Comparison of ENCODE assay signal across 16 cellular contexts in the genomic region with DNA sequence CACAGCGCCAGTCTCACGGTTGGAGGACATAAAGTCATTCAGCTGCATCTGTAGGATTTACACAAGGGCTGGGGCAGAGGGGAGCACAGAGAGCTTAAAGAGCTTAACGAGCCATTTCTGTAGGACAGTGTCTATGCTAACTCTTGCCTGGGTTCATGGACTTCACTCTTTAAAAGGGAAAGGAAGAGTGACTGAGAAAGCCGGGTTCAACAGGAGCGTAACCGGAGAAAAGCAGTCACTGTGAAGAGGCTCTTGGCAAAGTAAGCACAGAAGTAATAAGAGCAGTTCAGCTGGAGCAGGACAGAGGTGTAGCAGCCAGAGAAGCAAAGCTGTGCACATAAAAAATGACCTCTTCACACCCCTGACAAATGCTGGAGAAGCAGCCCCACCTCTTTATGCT.
DNase-seq lines count a peak whose midpoint lies in the region; ATAC-seq and TF ChIP-seq lines count a peak whose summit lies in the region.
"Had no signal": no experiment of that assay in that cellular context is flagged by ENCODE, and none has a peak within 500 bp of the region (broad histone marks: within the 10 kb centered on the region; RNA-seq: fewer than 3 reads in every experiment).

No MANE protein-coding gene starts in this region.

- 39 to 40% methylated on average over 6 of the region's 6 CpGs for WGBS in GM23248 (ENCODE audit: low coverage in 1 of 2, low lambda C conversion rate in 2 of 2, missing lambda C conversion rate in 2 of 2), 2 experiments
- WGBS in sigmoid colon, 2 donors: 20 to 54% methylated on average over 6 of the region's 6 CpGs

- TF ChIP-seq CTCF in sigmoid colon (IDR thresholded peaks at IDR 0.05) (no peak), GM10266 (IDR thresholded peaks at IDR 0.05; ENCODE audit: control insufficient read depth, insufficient read depth, low read depth, missing control alignments) (no peak)

- H3K9ac ChIP-seq in GM23248: no peak overlapping the region

- H3K27me3 Mint-ChIP-seq in memory B cell: no peaks in the 10 kb centered on the region
- H3K27me3 Mint-ChIP-seq: activated CD8-positive, alpha-beta T cell treated with anti-CD3 and anti-CD28 coated beads for 36 hours had no signal

- in situ Hi-C loops in GM23248 (cut with MboI): no loop called here

- H3K4me1 ChIP-seq in GM23248 (ENCODE audit: insufficient read depth) (no peaks in the 10 kb centered on the region), sigmoid colon (peaks cover 0 to 45% (median 24%) of the 10 kb centered on the region in 4 donors)

- H3K27me3 ChIP-seq in GM23248 (replicated peaks; ENCODE audit: insufficient read depth) (peaks cover 5% of the 10 kb centered on the region), sigmoid colon (no peaks in the 10 kb centered on the region), MG63 (no peaks in the 10 kb centered on the region)
- H3K27me3 ChIP-seq: body of pancreas, neutrophil, upper lobe of left lung had no signal

- H3K9me3 ChIP-seq in GM23248 (ENCODE audit: low read depth) (no peaks in the 10 kb centered on the region), sigmoid colon (no peaks in the 10 kb centered on the region), MG63 (no peaks in the 10 kb centered on the region)
- H3K9me3 ChIP-seq: body of pancreas, neutrophil, upper lobe of left lung had no signal

- intact Hi-C loops in sigmoid colon (cut with DNase I): loop anchor here (5.0 kb wide), 5 partner anchors 53 to 133 kb away; partner anchors contain the start of genes ATP6V1A, NAA50 and USF3

- H3K79me2 ChIP-seq in GM23248 (ENCODE audit: insufficient read depth): no peaks in the 10 kb centered on the region

- H3K27ac ChIP-seq in GM23248 (no peak overlapping the region), sigmoid colon (peak overlapping the region; percentile 63 to 72 (median 66))
- H3K27ac ChIP-seq: body of pancreas, upper lobe of left lung had no signal

- no peaks in the 10 kb centered on the region for H4K20me1 ChIP-seq in GM23248 (ENCODE audit: insufficient read depth)

- no peak for TF ChIP-seq POLR2A in sigmoid colon (IDR thresholded peaks at IDR 0.05)

- H3K4me3 ChIP-seq in GM23248: no peak overlapping the region
- H3K4me3 ChIP-seq in sigmoid colon: peak overlapping the region in 3 of 4 donors; percentile 13 to 33 (median 19)
- no peak overlapping the region for H3K4me3 ChIP-seq in MG63
- H3K4me3 ChIP-seq: body of pancreas, upper lobe of left lung had no signal

- no peaks in the 10 kb centered on the region for H3F3A ChIP-seq in GM23248 (ENCODE audit: insufficient read depth)

- H3K4me1 Mint-ChIP-seq in memory B cell: peaks cover 27% of the 10 kb centered on the region

- DNase-seq in GM23248 (peak; percentile 4), NCI-H510A treated with DMSO at 0.1 percent for 48 hours (lab: John Stamatoyannopoulos, UW) (peak; percentile 86), memory B cell (ENCODE audit: low spot score in 2 of 2) (no peak), sigmoid colon (no peak), SW 1271 (lab: John Stamatoyannopoulos, UW) (no peak), GM10266 (ENCODE audit: extremely low spot score) (no peak), MG63 (no peak)
- DNase-seq: activated CD8-positive, alpha-beta T cell treated with anti-CD3 and anti-CD28 coated beads for 36 hours; body of pancreas; DND-41; effector memory CD4-positive, alpha-beta T cell; islet precursor cell; NCI-H2171; upper lobe of left lung had no signal

- peaks cover 20% of the 10 kb centered on the region for H3K36me3 Mint-ChIP-seq in memory B cell

- H3K9me3 Mint-ChIP-seq in memory B cell: no peaks in the 10 kb centered on the region
- H3K9me3 Mint-ChIP-seq: activated CD8-positive, alpha-beta T cell treated with anti-CD3 and anti-CD28 coated beads for 36 hours had no signal

- ATAC-seq in memory B cell (ENCODE audit: low read depth) (no peak), GM19452 (IDR thresholded peaks at IDR 0.05; ENCODE audit: unreplicated experiment) (no peak)
- ATAC-seq: activated CD8-positive, alpha-beta T cell treated with anti-CD3 and anti-CD28 coated beads for 36 hours; body of pancreas had no signal

- H2AFZ ChIP-seq in GM23248: peak overlapping the region; percentile 24; the same call in 1 of the 2 replicates

- H3K4me2 ChIP-seq in GM23248 (ENCODE audit: unreplicated experiment): no peak overlapping the region

- H3K4me3 Mint-ChIP-seq in memory B cell: no peak overlapping the region
- H3K4me3 Mint-ChIP-seq: activated CD8-positive, alpha-beta T cell treated with anti-CD3 and anti-CD28 coated beads for 36 hours had no signal

- H3K36me3 ChIP-seq in GM23248 (ENCODE audit: low read depth) (no peaks in the 10 kb centered on the region), sigmoid colon (no peaks in the 10 kb centered on the region), MG63 (no peaks in the 10 kb centered on the region)
- H3K36me3 ChIP-seq: neutrophil, upper lobe of left lung had no signal

- no peak for TF ChIP-seq EP300 in sigmoid colon (IDR thresholded peaks at IDR 0.05)

- H3K9me2 ChIP-seq in GM23248 (ENCODE audit: insufficient read depth): no peaks in the 10 kb centered on the region

- H3K27ac Mint-ChIP-seq in memory B cell: peak overlapping the region; percentile 10
- H3K27ac Mint-ChIP-seq: activated CD8-positive, alpha-beta T cell treated with anti-CD3 and anti-CD28 coated beads for 36 hours had no signal

Comparison
In these comparisons a context has a peak if more than half of its experiments do, and no peak if none do; other contexts are left out.
1. DNase-seq: peak in GM23248 (single experiment) and NCI-H510A treated with DMSO at 0.1 percent for 48 hours (single experiment); none in memory B cell (0 of 2), sigmoid colon (single experiment), SW 1271 (0 of 2), GM10266 (single experiment) and MG63 (single experiment).
2. H3K4me3 ChIP-seq: peak in sigmoid colon (3 of 4); none in GM23248 (single experiment) and MG63 (single experiment).